ENCODE assay signal across 8 cellular contexts in the genomic region with DNA sequence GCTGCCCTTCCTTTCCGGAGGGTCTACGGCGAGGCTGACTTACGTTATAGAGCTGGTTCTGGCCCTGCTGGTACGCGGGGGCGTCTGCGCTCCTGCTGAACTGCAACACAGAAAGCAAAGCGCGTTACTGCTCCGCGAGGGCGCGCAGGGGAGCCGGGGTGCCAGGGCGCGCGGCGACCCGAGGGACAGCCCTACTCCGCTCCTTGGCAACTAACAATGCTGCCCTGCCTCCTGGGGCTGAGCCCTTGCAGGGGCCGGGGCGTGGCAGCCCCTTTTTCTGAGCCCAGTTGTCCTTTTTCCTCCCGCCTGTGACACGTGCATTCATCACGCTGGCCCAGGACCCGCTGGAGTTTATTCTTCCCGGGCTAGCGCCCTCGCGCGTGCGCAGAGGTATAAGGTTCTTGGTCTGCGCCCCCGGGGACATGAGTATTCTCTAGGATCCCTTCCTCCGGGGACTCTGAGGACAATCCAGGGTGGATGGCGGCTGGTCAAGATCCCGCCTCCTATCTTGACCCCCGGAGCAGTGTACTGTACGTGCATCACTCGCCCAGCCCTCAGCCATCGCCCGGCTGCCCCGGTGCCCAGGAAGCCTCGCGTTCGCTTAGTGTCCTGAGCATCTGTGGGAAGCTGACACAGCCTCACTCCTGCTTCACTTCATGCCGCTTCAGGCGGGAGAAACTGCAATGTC.
A peak's percentile ranks its signal among the peaks of the same experiment; 100 is the strongest.
DNase-seq lines count a peak whose midpoint lies in the region; ATAC-seq and TF ChIP-seq lines count a peak whose summit lies in the region.

No MANE protein-coding gene starts in this region.

- H3K4me3 ChIP-seq in epithelial cell of proximal tubule (ENCODE audit: low read depth, low read length) (peak overlapping the region; percentile 50), tibial nerve (peak overlapping the region in 3 of 4 donors; percentile 30 to 44 (median 32))

- CTCF ChIA-PET in T-cell (lab: Charles Lee): interaction anchor here (0.5 to 2.0 kb wide), 7 partner anchors 8 to 101 kb away, joined by 3 to 6 read pairs (median 4); no protein-coding TSS in a partner anchor

- no peak for TF ChIP-seq POLR2A in tibial nerve (IDR thresholded peaks at IDR 0.05)

- H3K36me3 ChIP-seq in tibial nerve: no peaks in the 10 kb centered on the region

- peaks cover 41% of the 10 kb centered on the region for H3K36me3 Mint-ChIP-seq in T-cell

- WGBS in tibial nerve, 2 donors: 4 to 11% methylated on average over 46 to 49 of the region's 49 CpGs

- ATAC-seq in HG03432 (IDR thresholded peaks at IDR 0.05; ENCODE audit: unreplicated experiment): peak; percentile 53
- ATAC-seq in T-cell (replicated peaks in 1 of 4): peak in 2 of 4 experiments; percentile 15 to 27

- H3K9me3 Mint-ChIP-seq in T-cell: no peaks in the 10 kb centered on the region

- DNase-seq in EL (peak; percentile 55), T-cell (peak in 10 of 34 experiments; percentile 31 to 51 (median 40)), epithelial cell of proximal tubule (ENCODE audit: low read depth) (no peak), mucosa of gallbladder (ENCODE audit: low spot score) (peak; percentile 20), tibial nerve (ENCODE audit: low spot score in 2 of 2) (no peak), RKO (ENCODE audit: low spot score) (no peak)
- no peak for DNase-seq in activated CD4-positive, CD25-positive, alpha-beta regulatory T cell (lab: John Stamatoyannopoulos, UW)

- H3K9me3 ChIP-seq in tibial nerve: peaks cover 0 to 6% (median 0%) of the 10 kb centered on the region in 4 donors

- H3K4me1 Mint-ChIP-seq in T-cell: peaks cover 86 to 92% (median 91%) of the 10 kb centered on the region in 3 donors

- no peak overlapping the region for H3K27ac ChIP-seq in tibial nerve

- H3K27ac Mint-ChIP-seq in T-cell: peak overlapping the region; percentile 97 to 98

- POLR2A ChIA-PET in T-cell (lab: Charles Lee): interaction anchor here (1.0 to 1.2 kb wide), 2 partner anchors 8 to 114 kb away, joined by 3 to 6 read pairs; partner anchors contain the start of gene CREG1 (in 1 of the 2)

- H3K4me1 ChIP-seq in tibial nerve: peaks cover 0 to 13% (median 5%) of the 10 kb centered on the region in 4 donors

- no peak for TF ChIP-seq EP300 in tibial nerve (IDR thresholded peaks at IDR 0.05)

- no peaks in the 10 kb centered on the region for H3K27me3 Mint-ChIP-seq in T-cell

- H3K4me3 Mint-ChIP-seq in T-cell: peak overlapping the region in 2 of 3 donors; percentile 11 to 63

- peak; percentile 28 for TF ChIP-seq CTCF in epithelial cell of proximal tubule (conservative IDR thresholded peaks at IDR 0.05; ENCODE audit: low read depth, low read length)
- TF ChIP-seq CTCF in tibial nerve (IDR thresholded peaks at IDR 0.05): no peak

- peaks cover 0 to 15% of the 10 kb centered on the region in 2 donors for H3K27me3 ChIP-seq in tibial nerve

Comparison
In these comparisons a context has a peak if more than half of its experiments do, and no peak if none do; other contexts are left out.
1. DNase-seq: peak in EL (single experiment) and mucosa of gallbladder (single experiment); none in epithelial cell of proximal tubule (single experiment), tibial nerve (0 of 2), activated CD4-positive, CD25-positive, alpha-beta regulatory T cell (0 of 4) and RKO (single experiment).